Comparison of ENCODE assay signal across 8 cellular contexts in genomic region chr15:74396445-74397238, GRCh38. TPM values are rescaled to one million over a fixed set of nuclear protein-coding genes. Genes with fewer than 3 reads are reported as not detected.
A peak's percentile ranks its signal among the peaks of the same experiment; 100 is the strongest.
DNase-seq lines count a peak whose midpoint lies in the region; ATAC-seq lines count a peak whose summit lies in the region.

No MANE protein-coding gene starts in this region.

- H2BK12ac ChIP-seq in trophoblast cell (ENCODE audit: low read length), result peak overlapping the region; percentile 10

- peaks cover 27% of the 10 kb centered on the region for H3K79me1 ChIP-seq in trophoblast cell (ENCODE audit: low read length)

- peaks cover 29 to 37% of the 10 kb centered on the region in 2 experiments for H3K4me1 ChIP-seq in trophoblast cell (ENCODE audit: control insufficient read depth in 1 of 2, insufficient read depth in 2 of 2, low read length in 2 of 2)

- no peaks in the 10 kb centered on the region for H3K9me3 Mint-ChIP-seq in activated naive CD4-positive, alpha-beta T cell treated with anti-CD3 and anti-CD28 coated beads, Interleukin-2, amount 10 ng/mL, durations not matched to agents 7 days and 5 days

- peak overlapping the region; percentile 16 for H4K8ac ChIP-seq in trophoblast cell (ENCODE audit: low read depth, low read length)

- peaks cover 4% of the 10 kb centered on the region for H3K79me2 ChIP-seq in trophoblast cell (ENCODE audit: control insufficient read depth, insufficient read depth, low read length, poor library complexity)

- H3K18ac ChIP-seq in trophoblast cell (ENCODE audit: low read length), result peak overlapping the region; percentile 10

- H3K27ac ChIP-seq in trophoblast cell (ENCODE audit: low read depth, low read length), result no peak overlapping the region

- H3K23ac ChIP-seq in trophoblast cell (ENCODE audit: low read length), result no peak overlapping the region

- H2AFZ ChIP-seq in trophoblast cell (ENCODE audit: insufficient read depth, low read length, poor library complexity), result no peak overlapping the region

- no peak overlapping the region for H3K9ac ChIP-seq in trophoblast cell (ENCODE audit: low read length)

- no peak overlapping the region for H3K4me2 ChIP-seq in trophoblast cell (ENCODE audit: low read length)

- H2BK5ac ChIP-seq in trophoblast cell (ENCODE audit: low read depth, low read length, poor library complexity), result peak overlapping the region; percentile 81

- no peaks in the 10 kb centered on the region for H3K36me3 ChIP-seq in trophoblast cell (ENCODE audit: control insufficient read depth in 1 of 2, insufficient read depth in 2 of 2, low read length in 2 of 2)

- H3K9me3 ChIP-seq in trophoblast cell (ENCODE audit: insufficient read depth, low read depth, low read length), result peaks cover 5% of the 10 kb centered on the region

- H2AK5ac ChIP-seq in trophoblast cell (ENCODE audit: low read length), result peak overlapping the region; percentile 7

- H3K27ac Mint-ChIP-seq in activated naive CD4-positive, alpha-beta T cell treated with anti-CD3 and anti-CD28 coated beads, Interleukin-2, amount 10 ng/mL, durations not matched to agents 7 days and 5 days, result peak overlapping the region; percentile 49

- H3K4me3 Mint-ChIP-seq in activated naive CD4-positive, alpha-beta T cell treated with anti-CD3 and anti-CD28 coated beads, Interleukin-2, amount 10 ng/mL, durations not matched to agents 7 days and 5 days, result no peak overlapping the region

- peak overlapping the region; percentile 60 for H2BK120ac ChIP-seq in trophoblast cell (ENCODE audit: insufficient read depth, low read length, poor library complexity)

- H3K4ac ChIP-seq in trophoblast cell (ENCODE audit: low read depth, low read length), result peak overlapping the region; percentile 44

- CTCF ChIA-PET in activated naive CD4-positive, alpha-beta T cell treated with anti-CD3 and anti-CD28 coated beads, Interleukin-2, amount 10 ng/mL, durations not matched to agents 7 days and 5 days (lab: Charles Lee), result interaction anchor here (1.0 to 1.9 kb wide), 2 partner anchors 14 to 42 kb away, joined by 6 to 8 read pairs; no protein-coding TSS in a partner anchor

- WGBS in trophoblast cell (ENCODE audit: extremely low coverage, insufficient coverage, insufficient read length), result no CpG with 5 or more reads among the region's 9 CpGs

- no peaks in the 10 kb centered on the region for H3K27me3 ChIP-seq in trophoblast cell (ENCODE audit: insufficient read depth, low read length)

- peak; percentile 30 for ATAC-seq in GM19463 (IDR thresholded peaks at IDR 0.05; ENCODE audit: unreplicated experiment)
- ATAC-seq in GM19452 (IDR thresholded peaks at IDR 0.05; ENCODE audit: unreplicated experiment), result no peak

- no peaks in the 10 kb centered on the region for H3K36me3 Mint-ChIP-seq in activated naive CD4-positive, alpha-beta T cell treated with anti-CD3 and anti-CD28 coated beads, Interleukin-2, amount 10 ng/mL, durations not matched to agents 7 days and 5 days

- peak; percentile 61 for DNase-seq in DMS53 (lab: John Stamatoyannopoulos, UW)
- DNase-seq in LHCN-M2 (ENCODE audit: low read depth), result peak; percentile 84
- no peak for DNase-seq in activated naive CD4-positive, alpha-beta T cell treated with anti-CD3 and anti-CD28 coated beads, Interleukin-2, amount 10 ng/mL, durations not matched to agents 7 days and 5 days
- DNase-seq in trophoblast cell, result peak; percentile 95 to 98
- no peak for DNase-seq in KG1 (lab: John Stamatoyannopoulos, UW)
- DNase-seq in HuH-7 (ENCODE audit: low spot score), result no peak

- no peak overlapping the region for H3K4me3 ChIP-seq in trophoblast cell (ENCODE audit: low read depth, low read length)

- peak overlapping the region; percentile 92 for H4K91ac ChIP-seq in trophoblast cell (ENCODE audit: low read depth, low read length)

- peaks cover 64% of the 10 kb centered on the region for H3K4me1 Mint-ChIP-seq in activated naive CD4-positive, alpha-beta T cell treated with anti-CD3 and anti-CD28 coated beads, Interleukin-2, amount 10 ng/mL, durations not matched to agents 7 days and 5 days

- H3K27me3 Mint-ChIP-seq in activated naive CD4-positive, alpha-beta T cell treated with anti-CD3 and anti-CD28 coated beads, Interleukin-2, amount 10 ng/mL, durations not matched to agents 7 days and 5 days, result no peaks in the 10 kb centered on the region

- no peak overlapping the region for H4K12ac ChIP-seq in trophoblast cell (ENCODE audit: low read depth, low read length)

- peak overlapping the region; percentile 72 for H3K14ac ChIP-seq in trophoblast cell (ENCODE audit: low read length)

RNA-seq across cellular contexts. Expression of gene CYP11A1, which starts 29.2 kb away (rescaled TPM):
- total RNA-seq in LHCN-M2 (2014; rRNA removed), result not detected in 2 replicates
- not detected for polyA plus RNA-seq in LHCN-M2 (2012)
- polyA plus RNA-seq in trophoblast cell (2013), result 217 and 235 TPM in 2 replicates

RNA-seq across cellular contexts. Expression of gene SEMA7A, which starts 37.1 kb away (rescaled TPM):
- total RNA-seq in LHCN-M2 (2014; rRNA removed), result 131 and 158 TPM in 2 replicates
- polyA plus RNA-seq in LHCN-M2 (2012), result 142 TPM
- 135 and 149 TPM in 2 replicates for polyA plus RNA-seq in trophoblast cell (2013)

Comparison
In these comparisons a context has a peak if more than half of its experiments do, and no peak if none do; other contexts are left out.
1. DNase-seq: peak in DMS53 (single experiment), LHCN-M2 (single experiment) and trophoblast cell (2 of 2); none in activated naive CD4-positive, alpha-beta T cell treated with anti-CD3 and anti-CD28 coated beads, Interleukin-2, amount 10 ng/mL, durations not matched to agents 7 days and 5 days (single experiment), KG1 (single experiment) and HuH-7 (single experiment).